1 cellular context compared by ENCODE assay signal in genomic region chr13:40549500-40550094, GRCh38.
A peak's percentile ranks its signal among the peaks of the same experiment; 100 is the strongest.
TF ChIP-seq lines count a peak whose summit lies in the region.

No MANE protein-coding gene starts in this region.

TF ChIP-seq in HepG2, 621 proteins besides CTCF, POLR2A, EP300 and RAD21 (continued from another document and continues in another):
- TF ChIP-seq ISL2 (CRISPR knock-in tag; IDR thresholded peaks at IDR 0.05) (0 out of 2 replicates have a peak, but pooled peaks have one; percentile 29), SKIL (CRISPR knock-in tag; IDR thresholded peaks at IDR 0.05; ENCODE audit: borderline replicate concordance) (no peak), RBM22 (optimal IDR thresholded peaks at IDR 0.05; ENCODE audit: low read length) (no peak), ZNF839 (CRISPR knock-in tag; IDR thresholded peaks at IDR 0.05; ENCODE audit: borderline replicate concordance) (no peak), MBNL3 (CRISPR knock-in tag; conservative IDR thresholded peaks at IDR 0.05) (no peak), EHMT2 (IDR thresholded peaks at IDR 0.05; ENCODE audit: borderline replicate concordance, low read depth, low read length) (peak; percentile 64; the same call in 1 of the 2 replicates), FOXO4 (CRISPR knock-in tag; conservative IDR thresholded peaks at IDR 0.05) (no peak), CCDC6 (CRISPR knock-in tag; IDR thresholded peaks at IDR 0.05) (no peak), DDIT3 (CRISPR knock-in tag; IDR thresholded peaks at IDR 0.05) (no peak), ZFP90 (CRISPR knock-in tag; IDR thresholded peaks at IDR 0.05; ENCODE audit: borderline replicate concordance) (no peak), ZSCAN31 (CRISPR knock-in tag; IDR thresholded peaks at IDR 0.05; ENCODE audit: low read depth) (no peak), ARNTL (CRISPR knock-in tag; IDR thresholded peaks at IDR 0.05) (no peak), SP4 (CRISPR knock-in tag; IDR thresholded peaks at IDR 0.05) (no peak), HES4 (CRISPR knock-in tag; IDR thresholded peaks at IDR 0.05; ENCODE audit: borderline replicate concordance) (no peak), MED1 (CRISPR knock-in tag; IDR thresholded peaks at IDR 0.05) (peak; percentile 70), ZNF768 (CRISPR knock-in tag; IDR thresholded peaks at IDR 0.05) (no peak), ZSCAN21 (CRISPR knock-in tag; IDR thresholded peaks at IDR 0.05; ENCODE audit: borderline replicate concordance) (no peak), AHDC1 (CRISPR knock-in tag; IDR thresholded peaks at IDR 0.05; ENCODE audit: borderline replicate concordance) (peak; percentile 50; the same call in 1 of the 2 replicates), MZF1 (CRISPR knock-in tag; IDR thresholded peaks at IDR 0.05; ENCODE audit: borderline replicate concordance) (no peak), BCLAF1 (IDR thresholded peaks at IDR 0.05) (no peak), ZNF205 (CRISPR knock-in tag; IDR thresholded peaks at IDR 0.05) (no peak), ZBTB46 (CRISPR knock-in tag; IDR thresholded peaks at IDR 0.05; ENCODE audit: borderline replicate concordance) (no peak), ZNF616 (CRISPR knock-in tag; IDR thresholded peaks at IDR 0.05; ENCODE audit: low read depth) (no peak), ZNF12 (CRISPR knock-in tag; IDR thresholded peaks at IDR 0.05) (peak; percentile 68; the same call in 1 of the 2 replicates), CENPBD1 (CRISPR knock-in tag; IDR thresholded peaks at IDR 0.05; ENCODE audit: borderline replicate concordance, low read depth) (no peak), HMGXB4 (CRISPR knock-in tag; IDR thresholded peaks at IDR 0.05; ENCODE audit: borderline replicate concordance in 1 of 2, low read depth in 1 of 2) (no peak), E2F5 (CRISPR knock-in tag; conservative IDR thresholded peaks at IDR 0.05) (no peak), TRIM22 (IDR thresholded peaks at IDR 0.05) (no peak), ZNF788 (CRISPR knock-in tag; IDR thresholded peaks at IDR 0.05; ENCODE audit: borderline replicate concordance) (no peak), POGZ (CRISPR knock-in tag; IDR thresholded peaks at IDR 0.05) (peak; percentile 52; the same call in 1 of the 2 replicates), TIGD3 (CRISPR knock-in tag; IDR thresholded peaks at IDR 0.05; ENCODE audit: borderline replicate concordance) (no peak), FOXK1 (CRISPR knock-in tag; IDR thresholded peaks at IDR 0.05; ENCODE audit: borderline replicate concordance, low read depth) (no peak), MIXL1 (CRISPR knock-in tag; IDR thresholded peaks at IDR 0.05) (0 out of 2 replicates have a peak, but pooled peaks have one; percentile 40)
